10 cellular contexts compared by ENCODE assay signal in genomic region chr11:128726464-128727139, GRCh38. TPM values are rescaled to one million over a fixed set of nuclear protein-coding genes. Genes with fewer than 3 reads are reported as not detected.
A peak's percentile ranks its signal among the peaks of the same experiment; 100 is the strongest.
DNase-seq lines count a peak whose midpoint lies in the region; ATAC-seq and TF ChIP-seq lines count a peak whose summit lies in the region.
"Had no signal": no experiment of that assay in that cellular context is flagged by ENCODE, and none has a peak within 500 bp of the region (broad histone marks: within the 10 kb centered on the region; RNA-seq: fewer than 3 reads in every experiment).

No MANE protein-coding gene starts in this region.

- H3K36me3 ChIP-seq in upper lobe of right lung, result no peaks in the 10 kb centered on the region

- TF ChIP-seq CTCF in endothelial cell (IDR thresholded peaks at IDR 0.05; ENCODE audit: unreplicated experiment), result no peak
- no peak for TF ChIP-seq CTCF in upper lobe of right lung (IDR thresholded peaks at IDR 0.05)

- H3K27me3 Mint-ChIP-seq in endothelial cell (ENCODE audit: unreplicated experiment), result peaks cover 38% of the 10 kb centered on the region

- intact Hi-C loops in upper lobe of right lung (cut with DNase I), result no loop called here

- peaks cover 95% of the 10 kb centered on the region for H3K4me1 Mint-ChIP-seq in endothelial cell (ENCODE audit: unreplicated experiment)

- H3K4me3 Mint-ChIP-seq in endothelial cell (ENCODE audit: unreplicated experiment), result peak overlapping the region; percentile 31
- H3K4me3 Mint-ChIP-seq: brain had no signal

- peak overlapping the region; percentile 67 for H3K27ac Mint-ChIP-seq in endothelial cell (ENCODE audit: unreplicated experiment)
- H3K27ac Mint-ChIP-seq: brain had no signal

- no peaks in the 10 kb centered on the region for H3K9me3 ChIP-seq in upper lobe of right lung

- DNase-seq in NOMO-1 treated with dmso at 0.1 percent for 144 hours (lab: John Stamatoyannopoulos, UW; ENCODE audit: unreplicated experiment), result peak; percentile 94
- DNase-seq in endothelial cell (ENCODE audit: low spot score), result no peak
- DNase-seq in upper lobe of right lung, result no peak
- DNase-seq in NCI-H1930 (lab: John Stamatoyannopoulos, UW), result no peak
- no peak for DNase-seq in dermis blood vessel endothelial cell
- no peak for DNase-seq in COLO668 (lab: John Stamatoyannopoulos, UW; ENCODE audit: unreplicated experiment)

- ATAC-seq in GM18511 (IDR thresholded peaks at IDR 0.05; ENCODE audit: unreplicated experiment), result peak; percentile 38
- ATAC-seq in HG02588 (IDR thresholded peaks at IDR 0.05; ENCODE audit: unreplicated experiment), result peak; percentile 35
- ATAC-seq in upper lobe of right lung, result peak; percentile 89

- H3K36me3 Mint-ChIP-seq in endothelial cell (ENCODE audit: low read depth, unreplicated experiment), result peaks cover 45% of the 10 kb centered on the region
- H3K36me3 Mint-ChIP-seq: brain had no signal

- H3K4me3 ChIP-seq in upper lobe of right lung, result no peak overlapping the region

- H3K27me3 ChIP-seq in upper lobe of right lung, result no peaks in the 10 kb centered on the region

- H3K9me3 Mint-ChIP-seq in endothelial cell (ENCODE audit: unreplicated experiment), result no peaks in the 10 kb centered on the region

- peak overlapping the region; percentile 58 for H3K27ac ChIP-seq in upper lobe of right lung
- H3K27ac ChIP-seq: parathyroid adenoma had no signal

- peaks cover 87% of the 10 kb centered on the region for H3K4me1 ChIP-seq in upper lobe of right lung
- H3K4me1 ChIP-seq: parathyroid adenoma had no signal

RNA-seq across cellular contexts. Expression of gene FLI1, which starts 32.7 kb away (rescaled TPM):
- 271 TPM for total RNA-seq in endothelial cell (ENCODE audit: unreplicated experiment)
- 69.7 TPM for total RNA-seq in upper lobe of right lung
- 210 and 251 TPM in 2 replicates for total RNA-seq in dermis blood vessel endothelial cell

Comparison
In these comparisons a context has a peak if more than half of its experiments do, and no peak if none do; other contexts are left out.
1. ATAC-seq: peak in every context shown above with its lines; median percentile 89 in upper lobe of right lung; 38 in GM18511; 35 in HG02588.